In genomic region chr10:91805110-91805825, GRCh38 we compare ENCODE assay signal across 1 cellular context.
TF ChIP-seq lines count a peak whose summit lies in the region.

No MANE protein-coding gene starts in this region.

TF ChIP-seq in WTC11, 78 proteins besides CTCF, POLR2A, EP300 and RAD21 (continued from another document):
- TF ChIP-seq PRDM15 (CRISPR knock-in tag; IDR thresholded peaks at IDR 0.05) (no peak), TEAD4 (CRISPR knock-in tag; IDR thresholded peaks at IDR 0.05) (no peak), NR1H2 (CRISPR knock-in tag; IDR thresholded peaks at IDR 0.05) (no peak), FOXK1 (CRISPR knock-in tag; IDR thresholded peaks at IDR 0.05) (no peak), HMGXB4 (CRISPR knock-in tag; IDR thresholded peaks at IDR 0.05) (no peak), GTF2I (CRISPR knock-in tag; conservative IDR thresholded peaks at IDR 0.05) (no peak), SP1 (CRISPR knock-in tag; conservative IDR thresholded peaks at IDR 0.05) (no peak), ZNF416 (CRISPR knock-in tag; IDR thresholded peaks at IDR 0.05) (no peak), MYBL2 (CRISPR knock-in tag; IDR thresholded peaks at IDR 0.05) (no peak), MAX (CRISPR knock-in tag; IDR thresholded peaks at IDR 0.05) (no peak)
